2 cellular contexts compared by ENCODE assay signal in the genomic region with DNA sequence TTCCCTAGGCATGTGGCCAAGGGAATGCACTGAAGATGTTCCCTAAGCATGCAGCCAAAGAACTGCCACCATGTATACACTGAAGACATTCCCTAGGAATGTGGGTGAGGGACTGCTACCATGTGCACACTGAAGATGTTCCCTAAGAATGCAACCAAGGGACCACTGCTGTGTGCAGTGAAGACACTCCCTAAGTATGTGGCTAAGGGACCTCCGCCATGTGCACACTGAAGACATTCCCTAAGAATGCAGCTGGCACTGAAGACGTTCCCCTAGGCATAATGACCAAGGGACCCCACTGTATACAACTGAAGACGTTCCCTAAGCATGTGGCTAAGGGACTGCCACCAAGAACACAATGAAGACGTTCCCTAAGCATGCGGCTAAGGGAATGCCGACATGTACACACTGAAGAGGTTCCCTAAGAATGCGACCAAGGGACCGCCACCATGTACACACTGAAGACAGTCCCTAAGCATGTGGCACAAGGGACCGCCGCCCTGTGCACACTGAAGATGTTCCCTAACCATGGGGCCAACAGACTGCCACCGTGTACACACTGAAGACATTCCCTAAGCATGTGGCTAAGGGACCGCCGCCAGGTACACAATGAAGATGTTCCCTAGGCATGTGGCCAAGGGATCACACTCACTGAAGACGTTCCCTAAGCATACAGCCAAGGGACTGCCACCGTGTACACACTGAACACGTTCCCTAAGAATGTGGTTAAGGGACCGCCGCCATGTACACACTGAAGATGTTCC.
TF ChIP-seq lines count a peak whose summit lies in the region.

No MANE protein-coding gene starts in this region.

TF ChIP-seq in GM12891, 5 proteins besides CTCF, POLR2A, EP300 and RAD21:
- TF ChIP-seq POLR2AphosphoS5 (IDR thresholded peaks at IDR 0.05; ENCODE audit: low read depth, low read length) (no peak), TAF1 (IDR thresholded peaks at IDR 0.05; ENCODE audit: low read depth, low read length) (no peak), POU2F2 (IDR thresholded peaks at IDR 0.05; ENCODE audit: low read depth, low read length) (no peak), SPI1 (IDR thresholded peaks at IDR 0.05; ENCODE audit: low read depth, low read length) (no peak), PAX5 (IDR thresholded peaks at IDR 0.05; ENCODE audit: insufficient read depth, low read length, severe bottlenecking) (no peak)
TF ChIP-seq in GM12891: peak in this region for 0.

TF ChIP-seq in endothelial cell of umbilical vein, 7 proteins besides CTCF, POLR2A, EP300 and RAD21:
- TF ChIP-seq MYC (IDR thresholded peaks at IDR 0.05; ENCODE audit: low read depth, low read length) (no peak), MAX (IDR thresholded peaks at IDR 0.05; ENCODE audit: insufficient read depth, insufficient read length) (no peak), EZH2 (IDR thresholded peaks at IDR 0.05; ENCODE audit: borderline replicate concordance, low read depth, low read length, severe bottlenecking) (no peak), FOS (IDR thresholded peaks at IDR 0.05; ENCODE audit: borderline replicate concordance, insufficient read depth, low read length) (no peak), GATA2 (IDR thresholded peaks at IDR 0.05; ENCODE audit: insufficient read depth, insufficient read length, low read depth, low read length) (no peak), POLR2AphosphoS5 (IDR thresholded peaks at IDR 0.05; ENCODE audit: insufficient read depth, low read depth, low read length) (no peak), JUN (IDR thresholded peaks at IDR 0.05; ENCODE audit: borderline replicate concordance, insufficient read depth, insufficient read length, low read depth) (no peak)
TF ChIP-seq in endothelial cell of umbilical vein: peak in this region for 0.
